In the genomic region with DNA sequence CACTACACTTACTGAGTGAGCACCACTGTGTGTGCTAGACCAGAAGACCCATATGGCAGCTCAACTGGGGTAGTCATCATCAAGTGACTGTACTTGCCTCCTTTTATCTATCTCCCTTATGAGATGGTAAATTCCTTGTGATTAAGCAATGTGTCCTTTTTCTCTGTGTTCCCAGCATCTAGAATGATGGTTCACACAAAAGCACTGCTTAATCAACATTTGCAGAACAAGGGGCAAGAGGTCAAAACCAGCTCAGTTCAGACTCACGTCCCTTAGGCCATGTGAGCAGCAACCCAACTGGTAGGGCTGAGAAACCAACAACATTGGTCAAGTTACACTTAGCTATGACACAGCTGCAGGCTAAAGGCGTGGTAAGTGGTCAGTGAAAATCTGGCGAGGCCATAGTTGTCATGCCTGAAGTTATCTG, we compare ENCODE assay signal across 1 cellular context.
TF ChIP-seq lines count a peak whose summit lies in the region.

No MANE protein-coding gene starts in this region.

TF ChIP-seq in WTC11, 78 proteins besides CTCF, POLR2A, EP300 and RAD21 (continued from another document):
- TF ChIP-seq STAT6 (CRISPR knock-in tag; conservative IDR thresholded peaks at IDR 0.05; ENCODE audit: low read depth) (no peak), TP53 (CRISPR knock-in tag; IDR thresholded peaks at IDR 0.05) (no peak), AFF4 (CRISPR knock-in tag; IDR thresholded peaks at IDR 0.05; ENCODE audit: borderline replicate concordance) (no peak), TEAD4 (CRISPR knock-in tag; IDR thresholded peaks at IDR 0.05) (no peak), ZNF423 (CRISPR knock-in tag; IDR thresholded peaks at IDR 0.05) (no peak), ZNF232 (CRISPR knock-in tag; IDR thresholded peaks at IDR 0.05) (no peak), ZNF263 (CRISPR knock-in tag; IDR thresholded peaks at IDR 0.05; ENCODE audit: low read depth) (no peak), FOXJ3 (CRISPR knock-in tag; IDR thresholded peaks at IDR 0.05; ENCODE audit: borderline replicate concordance) (no peak)
- TF ChIP-seq, protein P1, sequence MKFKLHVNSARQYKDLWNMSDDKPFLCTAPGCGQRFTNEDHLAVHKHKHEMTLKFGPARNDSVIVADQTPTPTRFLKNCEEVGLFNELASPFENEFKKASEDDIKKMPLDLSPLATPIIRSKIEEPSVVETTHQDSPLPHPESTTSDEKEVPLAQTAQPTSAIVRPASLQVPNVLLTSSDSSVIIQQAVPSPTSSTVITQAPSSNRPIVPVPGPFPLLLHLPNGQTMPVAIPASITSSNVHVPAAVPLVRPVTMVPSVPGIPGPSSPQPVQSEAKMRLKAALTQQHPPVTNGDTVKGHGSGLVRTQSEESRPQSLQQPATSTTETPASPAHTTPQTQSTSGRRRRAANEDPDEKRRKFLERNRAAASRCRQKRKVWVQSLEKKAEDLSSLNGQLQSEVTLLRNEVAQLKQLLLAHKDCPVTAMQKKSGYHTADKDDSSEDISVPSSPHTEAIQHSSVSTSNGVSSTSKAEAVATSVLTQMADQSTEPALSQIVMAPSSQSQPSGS (CRISPR knock-in tag; IDR thresholded peaks at IDR 0.05; ENCODE audit: borderline replicate concordance, low read depth): no peak
